In genomic region chr11:1389932-1390587, GRCh38 we compare ENCODE assay signal across 8 cellular contexts. TPM values are rescaled to one million over a fixed set of nuclear protein-coding genes. Genes with fewer than 3 reads are reported as not detected.
A peak's percentile ranks its signal among the peaks of the same experiment; 100 is the strongest.
DNase-seq lines count a peak whose midpoint lies in the region; ATAC-seq and TF ChIP-seq lines count a peak whose summit lies in the region.

Gene BRSK2, plus strand, starts transcription at chr11:1389934. Its CDS starts 351 bp downstream, at chr11:1390285.

- 0 out of 2 replicates have a peak within 1 kb of the TSS, but pooled peaks have one; percentile 14 for H2AFZ ChIP-seq in KMS-11 (ENCODE audit: low read depth)

- H3K27me3 Mint-ChIP-seq in neural crest cell (ENCODE audit: low read depth) = peaks cover 10% of the 10 kb centered on the region

- no peak within 1 kb of the TSS for H3K4me3 ChIP-seq in KMS-11 (IDR thresholded peaks at IDR 0.05; ENCODE audit: insufficient read depth, low read depth, low read length)
- H3K4me3 ChIP-seq in duodenal mucosa (ENCODE audit: low read depth in 1 of 2, low read length in 2 of 2) = peak within 1 kb of the TSS; percentile 50 to 65

- H3K9ac ChIP-seq in KMS-11 (no peak within 1 kb of the TSS), duodenal mucosa (ENCODE audit: low read depth in 1 of 2, low read length in 2 of 2) (peak within 1 kb of the TSS in 1 of 2 donors; percentile 6)

- peak within 1 kb of the TSS; percentile 93 for H3K4me3 Mint-ChIP-seq in neural crest cell

- peak; percentile 27 for DNase-seq in CD1c-positive myeloid dendritic cell (ENCODE audit: extremely low spot score)
- DNase-seq in neural crest cell (ENCODE audit: low read depth, low spot score) = no peak
- DNase-seq in SW 1271 (lab: John Stamatoyannopoulos, UW) = no peak
- no peak for DNase-seq in NCI-H187 (lab: John Stamatoyannopoulos, UW)

- H3K4me1 ChIP-seq in KMS-11 (ENCODE audit: low read depth, poor library complexity, severe bottlenecking) = no peaks in the 10 kb centered on the region
- peaks cover 0 to 10% of the 10 kb centered on the region in 2 donors for H3K4me1 ChIP-seq in duodenal mucosa (ENCODE audit: control insufficient read depth in 1 of 2, insufficient read depth in 2 of 2, low read length in 2 of 2)

- H3K79me2 ChIP-seq in KMS-11 (ENCODE audit: insufficient read depth, low read depth) = no peaks in the 10 kb centered on the region

- no peak within 1 kb of the TSS for H3K27ac Mint-ChIP-seq in neural crest cell (ENCODE audit: unreplicated experiment)

- H3K4me2 ChIP-seq in KMS-11 = no peak within 1 kb of the TSS

- H3K36me3 ChIP-seq in KMS-11 (ENCODE audit: insufficient read depth) (no peaks in the 10 kb centered on the region), duodenal mucosa (ENCODE audit: control insufficient read depth in 1 of 2, insufficient read depth in 2 of 2, low read length in 2 of 2) (no peaks in the 10 kb centered on the region)

- H4K20me1 ChIP-seq in KMS-11 (ENCODE audit: insufficient read depth) = no peaks in the 10 kb centered on the region

- TF ChIP-seq CTCF in KMS-11 (conservative IDR thresholded peaks at IDR 0.05; ENCODE audit: low read depth, low read length) (no peak), neural crest cell (conservative IDR thresholded peaks at IDR 0.05) (no peak)

- peaks cover 35% of the 10 kb centered on the region; the same call in 1 of the 2 replicates for H3K27me3 ChIP-seq in KMS-11 (ENCODE audit: insufficient read depth, low read depth)
- H3K27me3 ChIP-seq in duodenal mucosa (ENCODE audit: control insufficient read depth in 1 of 2, insufficient read depth in 2 of 2, low read length in 2 of 2) = peaks cover 31 to 40% of the 10 kb centered on the region in 2 donors

- H3K36me3 Mint-ChIP-seq in neural crest cell (ENCODE audit: low read depth) = peaks cover 7% of the 10 kb centered on the region

- ATAC-seq in HG03342 (IDR thresholded peaks at IDR 0.05; ENCODE audit: unreplicated experiment) = no peak
- ATAC-seq in HG03175 (IDR thresholded peaks at IDR 0.05; ENCODE audit: unreplicated experiment) = no peak

- peaks cover 2% of the 10 kb centered on the region for H3K9me3 Mint-ChIP-seq in neural crest cell

- H3K4me1 Mint-ChIP-seq in neural crest cell = peaks cover 22% of the 10 kb centered on the region

- H3K27ac ChIP-seq in KMS-11 (no peak within 1 kb of the TSS), duodenal mucosa (ENCODE audit: low read depth, low read length) (no peak within 1 kb of the TSS)

- H3K9me3 ChIP-seq in duodenal mucosa (ENCODE audit: control insufficient read depth in 1 of 2, low read length in 2 of 2) = no peaks in the 10 kb centered on the region

RNA-seq across cellular contexts. Expression of gene BRSK2, which starts in this region (rescaled TPM):
- total RNA-seq in neural crest cell = 59.9 and 72.5 TPM in 2 replicates
